In genomic region chr21:45243603-45244002, GRCh38 we compare ENCODE assay signal across 39 cellular contexts.
"Had no signal": no experiment of that assay in that cellular context is flagged by ENCODE, and none has a peak within 500 bp of the region (broad histone marks: within the 10 kb centered on the region; RNA-seq: fewer than 3 reads in every experiment).

No MANE protein-coding gene starts in this region.

- H3K27me3 Mint-ChIP-seq: activated T-helper 17 cell treated with anti-CD3 and anti-CD28 coated beads, Interleukin-2, amount 50 U/mL, for 72 hours; central memory CD8-positive, alpha-beta T cell had no signal

- H3K4me3 ChIP-seq: adrenal gland, ascending aorta, body of pancreas, breast epithelium, cardiac muscle cell had no signal

- DNase-seq: activated effector memory CD4-positive, alpha-beta T cell treated with anti-CD3 and anti-CD28 coated beads, Interleukin-2, amount 50 U/mL, for 16 hours; activated effector memory CD4-positive, alpha-beta T cell treated with Interleukin-2 at 50 U/mL for 16 hours; activated gamma-delta T cell; activated gamma-delta T cell treated with Interleukin-2 at 50 U/mL for 16 hours; activated naive CD4-positive, alpha-beta T cell; activated naive CD4-positive, alpha-beta T cell treated with anti-CD3 and anti-CD28 coated beads for 36 hours; activated naive CD4-positive, alpha-beta T cell treated with anti-CD3 and anti-CD28 coated beads, Interleukin-2, amount 10 ng/mL, durations not matched to agents 7 days and 5 days; activated naive CD4-positive, alpha-beta T cell treated with anti-CD3 and anti-CD28 coated beads, Interleukin-2, amount 50 U/mL, for 16 hours; activated naive CD4-positive, alpha-beta T cell treated with Interleukin-2 at 50 U/mL for 16 hours; activated naive CD8-positive, alpha-beta T cell treated with anti-CD3 and anti-CD28 coated beads for 36 hours; activated naive CD8-positive, alpha-beta T cell treated with anti-CD3 and anti-CD28 coated beads, Interleukin-2, amount 10 ng/mL, durations not matched to agents 7 days and 5 days; activated naive CD8-positive, alpha-beta T cell treated with anti-CD3 and anti-CD28 coated beads, Interleukin-2, amount 50 U/mL, for 24 hours; activated T-cell treated with anti-CD3 and anti-CD28 coated beads, Interleukin-2, amount 50 U/mL, for 4 hours; activated T-cell treated with anti-CD3 and anti-CD28 coated beads, Interleukin-2, amount 50 U/mL, for 48 hours; activated T-cell treated with anti-CD3 and anti-CD28 coated beads, Interleukin-2, amount 50 U/mL, for 72 hours; adrenal gland; amniotic stem cell; amygdala; anterior cingulate cortex; aorta; body of pancreas; brain microvascular endothelial cell; caudate nucleus; central memory CD4-positive, alpha-beta T cell; cerebellar nuclear complex had no signal

- FAIRE-seq: astrocyte, bronchial epithelial cell, colon had no signal

- H3K4me3 Mint-ChIP-seq: activated naive CD4-positive, alpha-beta T cell treated with anti-CD3 and anti-CD28 coated beads for 36 hours; activated naive CD4-positive, alpha-beta T cell treated with anti-CD3 and anti-CD28 coated beads, Interleukin-2, amount 10 ng/mL, durations not matched to agents 7 days and 5 days; activated naive CD4-positive, alpha-beta T cell treated with anti-CD3 and anti-CD28 coated beads, Interleukin-2, amount 50 U/mL, for 24 hours; activated naive CD8-positive, alpha-beta T cell; activated naive CD8-positive, alpha-beta T cell treated with anti-CD3 and anti-CD28 coated beads for 36 hours; activated naive CD8-positive, alpha-beta T cell treated with anti-CD3 and anti-CD28 coated beads, Interleukin-2, amount 10 ng/mL, durations not matched to agents 7 days and 5 days; activated naive CD8-positive, alpha-beta T cell treated with anti-CD3 and anti-CD28 coated beads, Interleukin-2, amount 50 U/mL, for 24 hours; activated T-cell treated with anti-CD3 and anti-CD28 coated beads, Interleukin-2, amount 50 U/mL, for 4 hours; activated T-cell treated with anti-CD3 and anti-CD28 coated beads, Interleukin-2, amount 50 U/mL, for 72 hours; activated T-helper 1 cell treated with anti-CD3 and anti-CD28 coated beads, Interleukin-12 subunit alpha, Interleukin-12 subunit beta, Interleukin-2, Interleukin-4 antibody, amounts not matched to agents 30 ng/mL and 10 ng/mL and 1 ng/mL, durations not matched to agents 14 hours and 24 hours and 36 hours; activated T-helper 17 cell treated with anti-CD3 and anti-CD28 coated beads, Interleukin-2, amount 50 U/mL, for 72 hours; brain; central memory CD8-positive, alpha-beta T cell had no signal

- ATAC-seq: activated naive CD4-positive, alpha-beta T cell treated with anti-CD3 and anti-CD28 coated beads, Interleukin-2, amount 50 U/mL, for 72 hours; activated naive CD8-positive, alpha-beta T cell treated with anti-CD3 and anti-CD28 coated beads, Interleukin-2, amount 50 U/mL, for 24 hours; activated T-cell treated with anti-CD3 and anti-CD28 coated beads, Interleukin-2, amount 50 U/mL, for 4 hours; activated T-cell treated with anti-CD3 and anti-CD28 coated beads, Interleukin-2, amount 50 U/mL, for 72 hours; activated T-helper 17 cell treated with anti-CD3 and anti-CD28 coated beads, Interleukin-2, amount 50 U/mL, for 72 hours; body of pancreas had no signal

- H3K4me1 ChIP-seq: adrenal gland, breast epithelium had no signal

- H3K36me3 Mint-ChIP-seq: activated naive CD8-positive, alpha-beta T cell; activated naive CD8-positive, alpha-beta T cell treated with anti-CD3 and anti-CD28 coated beads, Interleukin-2, amount 10 ng/mL, durations not matched to agents 7 days and 5 days had no signal

- H3K27ac ChIP-seq: adrenal gland, ascending aorta, body of pancreas, brain microvascular endothelial cell, breast epithelium, cardiac muscle cell had no signal

- H3K27me3 ChIP-seq: adrenal gland, ascending aorta, body of pancreas, brain microvascular endothelial cell, cardiac muscle cell had no signal

- H3K4me1 Mint-ChIP-seq: activated naive CD4-positive, alpha-beta T cell treated with anti-CD3 and anti-CD28 coated beads, Interleukin-2, amount 10 ng/mL, durations not matched to agents 7 days and 5 days; activated naive CD4-positive, alpha-beta T cell treated with anti-CD3 and anti-CD28 coated beads, Interleukin-2, amount 50 U/mL, for 24 hours; activated naive CD8-positive, alpha-beta T cell treated with anti-CD3 and anti-CD28 coated beads for 36 hours; activated naive CD8-positive, alpha-beta T cell treated with anti-CD3 and anti-CD28 coated beads, Interleukin-2, amount 10 ng/mL, durations not matched to agents 7 days and 5 days; activated naive CD8-positive, alpha-beta T cell treated with anti-CD3 and anti-CD28 coated beads, Interleukin-2, amount 50 U/mL, for 24 hours; activated T-helper 17 cell treated with anti-CD3 and anti-CD28 coated beads, Interleukin-2, amount 50 U/mL, for 72 hours; central memory CD8-positive, alpha-beta T cell had no signal

- H3K36me3 ChIP-seq: ascending aorta, brain microvascular endothelial cell, breast epithelium, cardiac muscle cell had no signal

- H3K27ac Mint-ChIP-seq: activated naive CD4-positive, alpha-beta T cell treated with anti-CD3 and anti-CD28 coated beads for 36 hours; activated naive CD4-positive, alpha-beta T cell treated with anti-CD3 and anti-CD28 coated beads, Interleukin-2, amount 10 ng/mL, durations not matched to agents 7 days and 5 days; activated naive CD4-positive, alpha-beta T cell treated with anti-CD3 and anti-CD28 coated beads, Interleukin-2, amount 50 U/mL, for 24 hours; activated naive CD4-positive, alpha-beta T cell treated with anti-CD3 and anti-CD28 coated beads, Interleukin-2, amount 50 U/mL, for 72 hours; activated naive CD8-positive, alpha-beta T cell; activated naive CD8-positive, alpha-beta T cell treated with anti-CD3 and anti-CD28 coated beads for 36 hours; activated naive CD8-positive, alpha-beta T cell treated with anti-CD3 and anti-CD28 coated beads, Interleukin-2, amount 10 ng/mL, durations not matched to agents 7 days and 5 days; activated naive CD8-positive, alpha-beta T cell treated with anti-CD3 and anti-CD28 coated beads, Interleukin-2, amount 50 U/mL, for 24 hours; activated T-cell treated with anti-CD3 and anti-CD28 coated beads, Interleukin-2, amount 50 U/mL, for 72 hours; activated T-helper 1 cell treated with anti-CD3 and anti-CD28 coated beads, Interleukin-12 subunit alpha, Interleukin-12 subunit beta, Interleukin-2, Interleukin-4 antibody, amounts not matched to agents 30 ng/mL and 10 ng/mL and 1 ng/mL, durations not matched to agents 14 hours and 24 hours and 36 hours; activated T-helper 17 cell treated with anti-CD3 and anti-CD28 coated beads, Interleukin-2, amount 50 U/mL, for 72 hours; activated T-helper 2 cell treated with anti-CD3 and anti-CD28 coated beads, Interferon-gamma antibody, Interleukin-2, Interleukin-4, amounts not matched to agents 10 μg/mL and 5 μg/mL and 100 μg/mL, durations not matched to agents 14 hours and 24 hours and 36 hours; brain had no signal
